In the genomic region with DNA sequence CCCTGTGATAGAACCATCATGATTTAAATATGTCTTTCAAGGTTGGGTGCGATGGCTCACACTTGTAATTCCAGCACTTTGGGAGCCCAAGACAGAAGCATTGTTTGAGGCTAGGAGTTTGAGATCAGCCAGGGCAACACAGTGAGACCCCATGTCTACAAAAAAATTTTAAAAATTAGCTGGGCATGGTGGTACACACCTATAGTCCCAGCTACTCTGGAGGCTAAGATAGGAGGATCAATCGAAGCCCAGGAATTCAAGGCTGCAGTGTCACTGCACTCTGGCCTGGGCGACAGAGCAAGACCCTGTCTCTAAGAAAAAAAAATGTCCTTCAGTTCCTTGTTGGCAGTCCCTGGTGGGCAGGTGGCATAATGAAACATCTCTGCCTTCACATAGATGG, we compare ENCODE assay signal across 27 cellular contexts. TPM values are rescaled to one million over a fixed set of nuclear protein-coding genes. Genes with fewer than 3 reads are reported as not detected.
"Had no signal": no experiment of that assay in that cellular context is flagged by ENCODE, and none has a peak within 500 bp of the region (broad histone marks: within the 10 kb centered on the region; RNA-seq: fewer than 3 reads in every experiment).

No MANE protein-coding gene starts in this region.

- H3K9me3 ChIP-seq: colonic mucosa, gastrocnemius medialis had no signal

- FAIRE-seq: islet of Langerhans, keratinocyte had no signal

- ATAC-seq: esophagus mucosa, gastrocnemius medialis, heart right ventricle, left cardiac atrium, left lung, left ventricle myocardium superior, lower lobe of right lung, mucosa of descending colon had no signal

- H3K27ac Mint-ChIP-seq: dendritic cell treated with granulocyte-macrophage colony-stimulating factor and Interleukin-4, amounts not matched to agents 40 ng/mL and 50 ng/mL, for 4 days; mesothelial cell of epicardium; naive B cell had no signal

- H3K4me3 Mint-ChIP-seq: dendritic cell treated with granulocyte-macrophage colony-stimulating factor and Interleukin-4, amounts not matched to agents 40 ng/mL and 50 ng/mL, for 4 days; mesothelial cell of epicardium; naive B cell had no signal

- DNase-seq: colonic mucosa; cortex of kidney; effector CD4-positive, alpha-beta T cell; effector memory CD4-positive, alpha-beta T cell; erythroblast; esophagus squamous epithelium; foreskin fibroblast; foreskin melanocyte; gastrocnemius medialis; glutamatergic neuron; head of caudate nucleus; heart right ventricle; hippocampal formation; left cardiac atrium; left lung; left ventricle myocardium superior; lower lobe of right lung; mesenchymal stem cell; mucosa of descending colon; naive B cell had no signal

- H3K4me1 Mint-ChIP-seq: naive B cell had no signal

- H3K27ac ChIP-seq: colonic mucosa, epithelial cell of prostate, esophagus squamous epithelium, gastrocnemius medialis, left lung, lower lobe of right lung had no signal

- H3K27me3 ChIP-seq: colonic mucosa, gastrocnemius medialis, heart right ventricle had no signal

RNA-seq across cellular contexts. Expression of gene FLT1, which starts 46.0 kb away (rescaled TPM):
- total RNA-seq: myocyte had no signal
